23 cellular contexts compared by ENCODE assay signal in the genomic region with DNA sequence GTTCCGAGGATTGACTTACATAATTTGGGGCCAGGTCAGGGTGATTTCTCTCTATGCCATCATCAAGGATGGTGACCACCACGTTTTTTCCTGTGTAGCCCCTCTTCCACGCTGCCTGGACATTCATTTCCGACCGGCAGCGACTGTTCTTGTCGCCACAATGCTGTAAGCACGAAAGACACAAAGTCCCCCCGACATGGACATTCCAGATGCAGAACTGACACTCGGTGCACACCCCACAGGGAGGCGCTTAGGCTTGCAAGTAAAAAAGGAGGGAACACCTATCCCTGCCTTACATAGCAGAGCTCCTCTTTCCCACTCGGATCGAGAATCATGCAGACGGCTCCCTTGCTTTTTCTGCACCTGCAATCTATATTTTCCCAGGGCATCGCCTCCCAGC. TPM values are rescaled to one million over a fixed set of nuclear protein-coding genes. Genes with fewer than 3 reads are reported as not detected.
DNase-seq lines count a peak whose midpoint lies in the region; ATAC-seq, FAIRE-seq and TF ChIP-seq lines count a peak whose summit lies in the region.
"Had no signal": no experiment of that assay in that cellular context is flagged by ENCODE, and none has a peak within 500 bp of the region (broad histone marks: within the 10 kb centered on the region; RNA-seq: fewer than 3 reads in every experiment).

No MANE protein-coding gene starts in this region.

- no peaks in the 10 kb centered on the region for H4K20me1 ChIP-seq in HepG2 (ENCODE audit: insufficient read depth, low read length)
- H4K20me1 ChIP-seq: BLaER1 treated with 17β-estradiol and CSF1 and Interleukin-3, amounts not matched to agents 10 nM and 100 nM had no signal

- in situ Hi-C loops in HepG2 (cut with HindIII; ENCODE audit: extremely low pct_ligation_motif_present, low pct_unique_long_range_greater_than_20kb): loop anchor here (10.0 kb wide), 1 partner anchor 214 kb away; no protein-coding TSS in a partner anchor

- BruUV-seq in HepG2 (replicated peaks; lab: Mats Ljungman, UMichigan): no TSS peak

- H3K79me2 ChIP-seq in HepG2 (ENCODE audit: insufficient read depth, low read length): peaks cover 4% of the 10 kb centered on the region

- DNase-seq in NCI-H526 (lab: John Stamatoyannopoulos, UW) (peak; percentile 23 to 37), NCI-H526 treated with DMSO at 0.1 percent for 48 hours (lab: John Stamatoyannopoulos, UW) (no peak), HepG2 (ENCODE audit: low spot score) (no peak), right lobe of liver (no peak), left lobe of liver (ENCODE audit: low spot score) (peak; percentile 27), stomach (peak; percentile 11), DMS153 (lab: John Stamatoyannopoulos, UW) (no peak)
- DNase-seq: ACHN; AML-193; BE2C; CD4-positive, alpha-beta T cell; CD8-positive, alpha-beta memory T cell; EL; GDM1; GM23248; H7; HCEC 1CT had no signal

- intact Hi-C loops in HepG2 (cut with micrococcal nuclease; ENCODE audit: unreplicated experiment) (no loop called here), right lobe of liver (cut with DNase I) (no loop called here), stomach (cut with DNase I; ENCODE audit: low total_unique reads) (no loop called here)

- H3K27me3 ChIP-seq in HepG2 (ENCODE audit: control insufficient read depth in 1 of 2, insufficient read depth in 2 of 2, low read length in 2 of 2): no peaks in the 10 kb centered on the region
- no peaks in the 10 kb centered on the region for H3K27me3 ChIP-seq in right lobe of liver
- peaks cover 0 to 4% (median 0%) of the 10 kb centered on the region in 3 donors for H3K27me3 ChIP-seq in stomach
- H3K27me3 ChIP-seq: BE2C; BLaER1 treated with 17β-estradiol and CSF1 and Interleukin-3, amounts not matched to agents 10 nM and 100 nM had no signal

- FAIRE-seq in HepG2 (lab: Jason Lieb, UNC): no peak
- FAIRE-seq: A549, GM12878, H1 had no signal

- H3K27ac ChIP-seq in HepG2 (ENCODE audit: extremely low read length, insufficient read depth, low read length): no peak overlapping the region
- no peak overlapping the region for H3K27ac ChIP-seq in right lobe of liver
- no peak overlapping the region for H3K27ac ChIP-seq in stomach
- H3K27ac ChIP-seq: 22Rv1; A549; BLaER1 treated with 17β-estradiol and CSF1 and Interleukin-3, amounts not matched to agents 10 nM and 100 nM; GM23248 had no signal

- ATAC-seq in HepG2: no peak
- no peak for ATAC-seq in right lobe of liver
- no peak for ATAC-seq in left lobe of liver
- ATAC-seq in GM21526 (IDR thresholded peaks at IDR 0.05; ENCODE audit: low FRiP score, unreplicated experiment): no peak
- ATAC-seq: A549, GM12878 had no signal

- H3K9ac ChIP-seq in HepG2 (ENCODE audit: insufficient read depth, low read depth, low read length): no peak overlapping the region
- H3K9ac ChIP-seq: BLaER1 treated with 17β-estradiol and CSF1 and Interleukin-3, amounts not matched to agents 10 nM and 100 nM; GM23248 had no signal

- TF ChIP-seq POLR2A in HepG2 (IDR thresholded peaks at IDR 0.05; ENCODE audit: insufficient read depth in 1 of 2, low read depth in 2 of 2, low read length in 2 of 2) (no peak), right lobe of liver (IDR thresholded peaks at IDR 0.05) (no peak), stomach (IDR thresholded peaks at IDR 0.05) (no peak)

- TF ChIP-seq EP300 in HepG2 (IDR thresholded peaks at IDR 0.05; ENCODE audit: low read depth in 2 of 2, low read length in 2 of 2) (no peak), HepG2 (CRISPR knock-in tag; IDR thresholded peaks at IDR 0.05; ENCODE audit: borderline replicate concordance) (no peak), stomach (IDR thresholded peaks at IDR 0.05) (no peak)

- TF ChIP-seq CTCF in HepG2 (CRISPR knock-in tag; IDR thresholded peaks at IDR 0.05) (no peak), right lobe of liver (IDR thresholded peaks at IDR 0.05) (no peak), stomach (IDR thresholded peaks at IDR 0.05) (no peak)

- POLR2A ChIA-PET in HepG2 (lab: Yijun Ruan, JAX): no interaction called here

- H3K9me3 ChIP-seq in HepG2 (ENCODE audit: low read length): no peaks in the 10 kb centered on the region
- no peaks in the 10 kb centered on the region for H3K9me3 ChIP-seq in right lobe of liver
- H3K9me3 ChIP-seq in stomach: no peaks in the 10 kb centered on the region
- H3K9me3 ChIP-seq: A549; BE2C; BLaER1 treated with 17β-estradiol and CSF1 and Interleukin-3, amounts not matched to agents 10 nM and 100 nM had no signal

- 95% methylated on average over 15 of the region's 15 CpGs for WGBS in HepG2 (ENCODE audit: low lambda C conversion rate)
- 77% methylated on average over 11 of the region's 15 CpGs for WGBS in right lobe of liver (ENCODE audit: insufficient coverage, low coverage, low lambda C conversion rate, missing lambda C conversion rate)
- WGBS in stomach, 5 donors: 77 to 88% (median 86%) methylated on average over 15 of the region's 15 CpGs

- no peak overlapping the region for H3K4me3 ChIP-seq in HepG2 (replicated peaks in 1 of 3; ENCODE audit: insufficient read depth in 1 of 3, low read depth in 2 of 3, low read length in 3 of 3)
- no peak overlapping the region for H3K4me3 ChIP-seq in right lobe of liver
- H3K4me3 ChIP-seq in stomach: no peak overlapping the region
- H3K4me3 ChIP-seq: A549; BLaER1 treated with 17β-estradiol and CSF1 and Interleukin-3, amounts not matched to agents 10 nM and 100 nM; GM12878; GM23248 had no signal

- TF ChIP-seq RAD21 in HepG2 (CRISPR knock-in tag; IDR thresholded peaks at IDR 0.05): no peak

- H2AFZ ChIP-seq in HepG2 (ENCODE audit: low read length): no peak overlapping the region
- H2AFZ ChIP-seq: GM23248 had no signal

- no peak overlapping the region for H3K4me2 ChIP-seq in HepG2 (ENCODE audit: low read depth, low read length)
- H3K4me2 ChIP-seq: A549; BLaER1 treated with 17β-estradiol and CSF1 and Interleukin-3, amounts not matched to agents 10 nM and 100 nM had no signal

- CTCF ChIA-PET in HepG2 (lab: Yijun Ruan, JAX; ENCODE audit: low intra/inter-chr PET ratio, low total read pairs): no interaction called here

- H3K36me3 ChIP-seq in HepG2 (replicated peaks in 1 of 2; ENCODE audit: control insufficient read depth in 1 of 2, insufficient read depth in 2 of 2, low read length in 2 of 2) (peaks cover 38 to 89% of the 10 kb centered on the region in 2 experiments), right lobe of liver (peaks cover 0 to 57% (median 24%) of the 10 kb centered on the region in 4 donors), stomach (peaks cover 0 to 44% (median 16%) of the 10 kb centered on the region in 4 donors)
- H3K36me3 ChIP-seq: BE2C had no signal

- peaks cover 36% of the 10 kb centered on the region for H3K4me1 ChIP-seq in HepG2 (ENCODE audit: insufficient read depth, low read length)
- peaks cover 0 to 18% (median 0%) of the 10 kb centered on the region in 4 donors for H3K4me1 ChIP-seq in right lobe of liver
- peaks cover 0 to 9% (median 0%) of the 10 kb centered on the region in 4 donors for H3K4me1 ChIP-seq in stomach
- H3K4me1 ChIP-seq: A549, BE2C had no signal

TF ChIP-seq in HepG2, 621 proteins besides CTCF, POLR2A, EP300 and RAD21:
- no peak for TF ChIP-seq NFIB (CRISPR knock-in tag; IDR thresholded peaks at IDR 0.05; ENCODE audit: borderline replicate concordance)
- no peak for TF ChIP-seq RBAK (CRISPR knock-in tag; IDR thresholded peaks at IDR 0.05)
- no peak for TF ChIP-seq ZBTB3 (CRISPR knock-in tag; IDR thresholded peaks at IDR 0.05; ENCODE audit: borderline replicate concordance, low read depth)
- TF ChIP-seq GTF2F1 (IDR thresholded peaks at IDR 0.05; ENCODE audit: low read length): no peak
- 0 out of 2 replicates have a peak, but pooled peaks have one; percentile 16 for TF ChIP-seq STAG1 (CRISPR knock-in tag; IDR thresholded peaks at IDR 0.05)
- no peak for TF ChIP-seq ZNF253 (CRISPR knock-in tag; IDR thresholded peaks at IDR 0.05; ENCODE audit: borderline replicate concordance)

RNA-seq across cellular contexts. Expression of gene PCSK6, which starts 58.2 kb away (rescaled TPM):
- total RNA-seq in HepG2 (2016; rRNA removed; fragmentation: Illumina TruSeq; extraction: Trizol): 42.5 and 56.5 TPM in 2 replicates
- 71.9 and 81.0 TPM in 2 replicates for total RNA-seq in HepG2 (2016; cell fraction: cytosol; rRNA removed; fragmentation: Illumina TruSeq; extraction: Trizol; ENCODE audit: low read depth)
- 34.4 and 55.2 TPM in 2 replicates for total RNA-seq in HepG2 (2016; cell fraction: insoluble cytoplasmic fraction; rRNA removed; fragmentation: Illumina TruSeq; extraction: Trizol)
- total RNA-seq in HepG2 (2016; cell fraction: membrane; rRNA removed; fragmentation: Illumina TruSeq; extraction: Trizol): 69.6 and 77.5 TPM in 2 replicates
- 66.0 and 74.7 TPM in 2 replicates for total RNA-seq in HepG2 (2016; cell fraction: nucleus; rRNA removed; fragmentation: Illumina TruSeq; extraction: Trizol)
- polyA plus RNA-seq in HepG2 (2011; rRNA removed): 155 and 208 TPM in 2 replicates
- 113 and 150 TPM in 2 replicates for polyA plus RNA-seq in HepG2 (2011; cell fraction: cytosol; rRNA removed)
- polyA plus RNA-seq in HepG2 (2011; cell fraction: nucleus; rRNA removed): 207 and 256 TPM in 2 replicates
- polyA plus RNA-seq in HepG2 (2012): 61.3 and 94.3 TPM in 2 replicates
- 28.0 and 30.8 TPM in 2 replicates for polyA plus RNA-seq in HepG2 (2016; cell fraction: cytosol; fragmentation: Illumina TruSeq; extraction: Trizol; ENCODE audit: low read depth)
- polyA plus RNA-seq in HepG2 (2016; cell fraction: insoluble cytoplasmic fraction; fragmentation: Illumina TruSeq; extraction: Trizol; ENCODE audit: low read depth): 34.4 and 44.9 TPM in 2 replicates
- polyA plus RNA-seq in HepG2 (2016; cell fraction: membrane; fragmentation: Illumina TruSeq; extraction: Trizol; ENCODE audit: low read depth): 53.8 and 67.9 TPM in 2 replicates
- 84.3 and 88.3 TPM in 2 replicates for polyA plus RNA-seq in HepG2 (2016; cell fraction: nucleus; fragmentation: Illumina TruSeq; extraction: Trizol; ENCODE audit: insufficient read depth, low read depth)
- polyA minus RNA-seq in HepG2 (2011; rRNA and poly(A)+ RNA removed; ENCODE audit: low replicate concordance): 65.0 and 447 TPM in 2 replicates
- polyA minus RNA-seq in HepG2 (2011; cell fraction: cytosol; rRNA and poly(A)+ RNA removed): 126 and 149 TPM in 2 replicates
- polyA minus RNA-seq in HepG2 (2011; cell fraction: nucleus; rRNA and poly(A)+ RNA removed): 126 and 142 TPM in 2 replicates
- 100 to 1,000 TPM; 165 to 218 (median 207) TPM for total RNA-seq in right lobe of liver
- 180 TPM for total RNA-seq in left lobe of liver
- total RNA-seq in stomach: 10 to 100 TPM in 4 of 5 donors, 1 to 10 TPM in 1; 2.9 to 91.5 (median 24.4) TPM
- 10 to 100 TPM in 1 of 3 donors, 1 to 10 TPM in 2; 2.8 to 14.4 (median 8.2) TPM for polyA plus RNA-seq in stomach
- total RNA-seq: GM23248 had no signal

Comparison
In these comparisons a context has a peak if more than half of its experiments do, and no peak if none do; other contexts are left out.
1. DNase-seq: peak in NCI-H526 (2 of 2), left lobe of liver (single experiment) and stomach (single experiment); none in NCI-H526 treated with DMSO at 0.1 percent for 48 hours (single experiment), HepG2 (single experiment), right lobe of liver (0 of 3) and DMS153 (single experiment).